ENCODE assay signal across 13 cellular contexts in genomic region chr11:73001615-73002014, GRCh38.
DNase-seq lines count a peak whose midpoint lies in the region; ATAC-seq, FAIRE-seq and TF ChIP-seq lines count a peak whose summit lies in the region.
"Had no signal": no experiment of that assay in that cellular context is flagged by ENCODE, and none has a peak within 500 bp of the region (broad histone marks: within the 10 kb centered on the region; RNA-seq: fewer than 3 reads in every experiment).

No MANE protein-coding gene starts in this region.

- H3K9ac ChIP-seq in endothelial cell of umbilical vein (replicated peaks; ENCODE audit: extremely low read depth, insufficient read depth, low read length): no peak overlapping the region

- H3K4me2 ChIP-seq in endothelial cell of umbilical vein (ENCODE audit: insufficient read depth, low read length): no peak overlapping the region

- DNase-seq in Right ventricle myocardium superior (no peak), right atrium auricular region (ENCODE audit: low spot score) (no peak), NCI-H345 (lab: John Stamatoyannopoulos, UW) (peak; percentile 80), endothelial cell of umbilical vein (ENCODE audit: low read depth, low spot score) (peak; percentile 55), small intestine (peak; percentile 29), nephron progenitor cell (no peak), GF-D8 (lab: John Stamatoyannopoulos, UW) (no peak)
- no peak for DNase-seq in activated T-cell treated with anti-CD3 and anti-CD28 coated beads, Interleukin-2, amount 50 U/mL, for 72 hours
- DNase-seq: activated CD4-positive, alpha-beta T cell treated with anti-CD3 and anti-CD28 coated beads, Interleukin-2, amount 10 ng/mL, durations not matched to agents 7 days and 5 days; stimulated activated naive CD4-positive, alpha-beta T cell; T-helper 17 cell had no signal

- TF ChIP-seq CTCF in right atrium auricular region (IDR thresholded peaks at IDR 0.05) (no peak), endothelial cell of umbilical vein (IDR thresholded peaks at IDR 0.05; ENCODE audit: extremely low read depth in 1 of 2, insufficient read depth in 1 of 2, low read depth in 1 of 2, low read length in 2 of 2) (no peak), nephron progenitor cell (IDR thresholded peaks at IDR 0.05) (no peak)

- no peaks in the 10 kb centered on the region for H3K27me3 Mint-ChIP-seq in nephron progenitor cell (ENCODE audit: low read depth, poor library complexity)
- H3K27me3 Mint-ChIP-seq in activated T-cell treated with anti-CD3 and anti-CD28 coated beads, Interleukin-2, amount 50 U/mL, for 72 hours (ENCODE audit: low read depth): no peaks in the 10 kb centered on the region
- H3K27me3 Mint-ChIP-seq: activated CD4-positive, alpha-beta T cell treated with anti-CD3 and anti-CD28 coated beads, Interleukin-2, amount 10 ng/mL, durations not matched to agents 7 days and 5 days; T-helper 17 cell had no signal

- no peak overlapping the region for H2AFZ ChIP-seq in endothelial cell of umbilical vein (ENCODE audit: low read depth, low read length)

- peaks cover 4% of the 10 kb centered on the region for H3K9me3 Mint-ChIP-seq in nephron progenitor cell
- H3K9me3 Mint-ChIP-seq in activated T-cell treated with anti-CD3 and anti-CD28 coated beads, Interleukin-2, amount 50 U/mL, for 72 hours: no peaks in the 10 kb centered on the region
- H3K9me3 Mint-ChIP-seq: activated CD4-positive, alpha-beta T cell treated with anti-CD3 and anti-CD28 coated beads, Interleukin-2, amount 10 ng/mL, durations not matched to agents 7 days and 5 days; activated T-helper 1 cell treated with anti-CD3 and anti-CD28 coated beads, Interleukin-12 subunit alpha, Interleukin-12 subunit beta, Interleukin-2, Interleukin-4 antibody, amounts not matched to agents 30 ng/mL and 10 ng/mL and 1 ng/mL, durations not matched to agents 14 hours and 24 hours and 36 hours had no signal

- 71 to 85% (median 85%) methylated on average over 4 of the region's 4 CpGs for WGBS in small intestine, 3 donors

- no peaks in the 10 kb centered on the region for H3K4me1 Mint-ChIP-seq in nephron progenitor cell
- no peaks in the 10 kb centered on the region for H3K4me1 Mint-ChIP-seq in activated T-cell treated with anti-CD3 and anti-CD28 coated beads, Interleukin-2, amount 50 U/mL, for 72 hours (ENCODE audit: low read depth)
- H3K4me1 Mint-ChIP-seq: activated CD4-positive, alpha-beta T cell treated with anti-CD3 and anti-CD28 coated beads, Interleukin-2, amount 10 ng/mL, durations not matched to agents 7 days and 5 days had no signal

- H3K36me3 ChIP-seq in right atrium auricular region (no peaks in the 10 kb centered on the region), endothelial cell of umbilical vein (ENCODE audit: control insufficient read depth in 2 of 2, extremely low read depth in 1 of 2, insufficient read depth in 2 of 2, low read length in 2 of 2) (no peaks in the 10 kb centered on the region), small intestine (ENCODE audit: control insufficient read depth in 2 of 2, insufficient read depth in 2 of 2, low read length in 2 of 2) (no peaks in the 10 kb centered on the region)

- H3K4me3 ChIP-seq in right atrium auricular region: no peak overlapping the region
- H3K4me3 ChIP-seq in endothelial cell of umbilical vein (replicated peaks in 1 of 3; ENCODE audit: insufficient read depth in 1 of 3, low read depth in 1 of 3, low read length in 3 of 3): no peak overlapping the region
- H3K4me3 ChIP-seq in small intestine (ENCODE audit: low read depth in 1 of 2, low read length in 2 of 2): no peak overlapping the region

- POLR2A ChIA-PET in endothelial cell of umbilical vein (lab: Charles Lee): no interaction called here

- H4K20me1 ChIP-seq in endothelial cell of umbilical vein (replicated peaks; ENCODE audit: control insufficient read depth, extremely low read depth, insufficient read depth, low read length): no peaks in the 10 kb centered on the region

- H3K27ac ChIP-seq in right atrium auricular region: peak overlapping the region in 1 of 2 donors; percentile 5
- H3K27ac ChIP-seq in endothelial cell of umbilical vein (ENCODE audit: insufficient read depth, low read depth, low read length): no peak overlapping the region
- no peak overlapping the region for H3K27ac ChIP-seq in small intestine (ENCODE audit: low read depth in 1 of 2, low read length in 1 of 2)
- H3K27ac ChIP-seq: HL-60 had no signal

- no peak overlapping the region for H3K27ac Mint-ChIP-seq in nephron progenitor cell
- no peak overlapping the region for H3K27ac Mint-ChIP-seq in activated T-cell treated with anti-CD3 and anti-CD28 coated beads, Interleukin-2, amount 50 U/mL, for 72 hours
- H3K27ac Mint-ChIP-seq: activated CD4-positive, alpha-beta T cell treated with anti-CD3 and anti-CD28 coated beads, Interleukin-2, amount 10 ng/mL, durations not matched to agents 7 days and 5 days; activated T-helper 1 cell treated with anti-CD3 and anti-CD28 coated beads, Interleukin-12 subunit alpha, Interleukin-12 subunit beta, Interleukin-2, Interleukin-4 antibody, amounts not matched to agents 30 ng/mL and 10 ng/mL and 1 ng/mL, durations not matched to agents 14 hours and 24 hours and 36 hours; T-helper 17 cell had no signal

- dilution Hi-C loops in endothelial cell of umbilical vein (cut with MboI; ENCODE audit: extremely low pct_ligation_motif_present, low sequenced_read_pairs): no loop called here

- intact Hi-C loops in Right ventricle myocardium superior (cut with DNase I) (no loop called here), endothelial cell of umbilical vein (cut with micrococcal nuclease) (no loop called here)

- BruUV-seq in endothelial cell of umbilical vein (replicated peaks; lab: Mats Ljungman, UMichigan): no TSS peak

- H3K4me1 ChIP-seq in right atrium auricular region (peaks cover 0 to 13% of the 10 kb centered on the region in 2 donors), endothelial cell of umbilical vein (ENCODE audit: control insufficient read depth, extremely low read depth, insufficient read depth, low read length) (no peaks in the 10 kb centered on the region), small intestine (ENCODE audit: control insufficient read depth in 2 of 2, insufficient read depth in 1 of 2, low read depth in 1 of 2, low read length in 1 of 2) (no peaks in the 10 kb centered on the region)

- peak; percentile 82 for ATAC-seq in Right ventricle myocardium superior (ENCODE audit: poor library complexity)
- no peak for ATAC-seq in activated T-cell treated with anti-CD3 and anti-CD28 coated beads, Interleukin-2, amount 50 U/mL, for 72 hours (replicated peaks in 1 of 2)
- ATAC-seq: T-helper 17 cell had no signal

- H3K4me3 Mint-ChIP-seq in nephron progenitor cell: no peak overlapping the region
- H3K4me3 Mint-ChIP-seq in activated T-cell treated with anti-CD3 and anti-CD28 coated beads, Interleukin-2, amount 50 U/mL, for 72 hours: no peak overlapping the region
- H3K4me3 Mint-ChIP-seq: activated CD4-positive, alpha-beta T cell treated with anti-CD3 and anti-CD28 coated beads, Interleukin-2, amount 10 ng/mL, durations not matched to agents 7 days and 5 days; activated T-helper 1 cell treated with anti-CD3 and anti-CD28 coated beads, Interleukin-12 subunit alpha, Interleukin-12 subunit beta, Interleukin-2, Interleukin-4 antibody, amounts not matched to agents 30 ng/mL and 10 ng/mL and 1 ng/mL, durations not matched to agents 14 hours and 24 hours and 36 hours; T-helper 17 cell had no signal

- no peaks in the 10 kb centered on the region for H3K9me1 ChIP-seq in endothelial cell of umbilical vein (replicated peaks; ENCODE audit: control insufficient read depth, extremely low read depth, insufficient read depth, low read length)

- CTCF ChIA-PET in endothelial cell of umbilical vein (lab: Charles Lee): no interaction called here

- FAIRE-seq in endothelial cell of umbilical vein (lab: Jason Lieb, UNC) (no peak), small intestine (lab: Jason Lieb, UNC) (no peak)

- peaks cover 19% of the 10 kb centered on the region for H3K79me2 ChIP-seq in endothelial cell of umbilical vein (ENCODE audit: control insufficient read depth, insufficient read depth, low read length)

- peaks cover 25% of the 10 kb centered on the region for H3K36me3 Mint-ChIP-seq in nephron progenitor cell (ENCODE audit: low read depth)
- peaks cover 2 to 6% of the 10 kb centered on the region in 2 donors for H3K36me3 Mint-ChIP-seq in activated T-cell treated with anti-CD3 and anti-CD28 coated beads, Interleukin-2, amount 50 U/mL, for 72 hours (ENCODE audit: insufficient read depth in 2 of 2)

- H3K27me3 ChIP-seq in right atrium auricular region: no peaks in the 10 kb centered on the region
- no peaks in the 10 kb centered on the region for H3K27me3 ChIP-seq in endothelial cell of umbilical vein (ENCODE audit: control insufficient read depth in 2 of 2, insufficient read depth in 2 of 2, low read length in 2 of 2)
- no peaks in the 10 kb centered on the region for H3K27me3 ChIP-seq in small intestine (ENCODE audit: control insufficient read depth in 2 of 2, insufficient read depth in 2 of 2, low read length in 2 of 2)

- H3K9me3 ChIP-seq in right atrium auricular region (no peaks in the 10 kb centered on the region), endothelial cell of umbilical vein (replicated peaks; ENCODE audit: control insufficient read depth, insufficient read depth, low read length) (no peaks in the 10 kb centered on the region), small intestine (ENCODE audit: control insufficient read depth, low read depth) (no peaks in the 10 kb centered on the region)

- no peak for TF ChIP-seq POLR2A in endothelial cell of umbilical vein (IDR thresholded peaks at IDR 0.05; ENCODE audit: low read depth, low read length)

TF ChIP-seq in endothelial cell of umbilical vein, 7 proteins besides CTCF, POLR2A, EP300 and RAD21:
- no peak for TF ChIP-seq EZH2 (IDR thresholded peaks at IDR 0.05; ENCODE audit: borderline replicate concordance, low read depth, low read length, severe bottlenecking)
- TF ChIP-seq MYC (IDR thresholded peaks at IDR 0.05; ENCODE audit: low read depth, low read length): no peak
- no peak for TF ChIP-seq POLR2AphosphoS5 (IDR thresholded peaks at IDR 0.05; ENCODE audit: insufficient read depth, low read depth, low read length)
- no peak for TF ChIP-seq MAX (IDR thresholded peaks at IDR 0.05; ENCODE audit: insufficient read depth, insufficient read length)
- no peak for TF ChIP-seq FOS (IDR thresholded peaks at IDR 0.05; ENCODE audit: borderline replicate concordance, insufficient read depth, low read length)

Comparison
In these comparisons a context has a peak if more than half of its experiments do, and no peak if none do; other contexts are left out.
1. DNase-seq: peak in NCI-H345 (single experiment), endothelial cell of umbilical vein (single experiment) and small intestine (single experiment); none in Right ventricle myocardium superior (single experiment), right atrium auricular region (single experiment), nephron progenitor cell (single experiment), activated T-cell treated with anti-CD3 and anti-CD28 coated beads, Interleukin-2, amount 50 U/mL, for 72 hours (0 of 2) and GF-D8 (single experiment).